Comparison of ENCODE assay signal across 8 cellular contexts in genomic region chr2:206766057-206766930, GRCh38. TPM values are rescaled to one million over a fixed set of nuclear protein-coding genes. Genes with fewer than 3 reads are reported as not detected.
DNase-seq lines count a peak whose midpoint lies in the region; ATAC-seq and TF ChIP-seq lines count a peak whose summit lies in the region.

No MANE protein-coding gene starts in this region.

- WGBS in aorta, 2 donors = 36 to 38% methylated on average over 12 of the region's 12 CpGs

- H3K4me1 ChIP-seq in right atrium auricular region (peaks cover 0 to 30% of the 10 kb centered on the region in 2 donors), breast epithelium (no peaks in the 10 kb centered on the region), mononuclear cell (ENCODE audit: insufficient read depth, low read length) (peaks cover 20% of the 10 kb centered on the region), aorta (ENCODE audit: control insufficient read depth in 1 of 2, insufficient read depth in 2 of 2, low read length in 2 of 2) (peaks cover 0 to 3% of the 10 kb centered on the region in 2 donors)

- H3K27ac ChIP-seq in right atrium auricular region (peak overlapping the region; percentile 87 to 89), breast epithelium (peak overlapping the region; percentile 91 to 94), aorta (ENCODE audit: low read depth in 1 of 2, low read length in 2 of 2) (no peak overlapping the region)

- intact Hi-C loops in Right ventricle myocardium superior (cut with DNase I) (no loop called here), breast epithelium (cut with DNase I; ENCODE audit: low total_unique reads) (no loop called here), aorta (cut with DNase I) (no loop called here)

- no peak for TF ChIP-seq POLR2A in breast epithelium (IDR thresholded peaks at IDR 0.05)

- H3K36me3 ChIP-seq in right atrium auricular region (peaks cover 12% of the 10 kb centered on the region), breast epithelium (no peaks in the 10 kb centered on the region), aorta (ENCODE audit: control insufficient read depth in 1 of 2, insufficient read depth in 2 of 2, low read length in 1 of 2) (no peaks in the 10 kb centered on the region)

- no peaks in the 10 kb centered on the region for H3K27me3 ChIP-seq in right atrium auricular region
- no peaks in the 10 kb centered on the region for H3K27me3 ChIP-seq in breast epithelium
- H3K27me3 ChIP-seq in mononuclear cell (ENCODE audit: insufficient read depth, low read length) = peaks cover 19% of the 10 kb centered on the region
- H3K27me3 ChIP-seq in aorta (ENCODE audit: control insufficient read depth in 1 of 2, insufficient read depth in 2 of 2, low read length in 1 of 2) = no peaks in the 10 kb centered on the region

- H3K9me3 ChIP-seq in right atrium auricular region = no peaks in the 10 kb centered on the region
- no peaks in the 10 kb centered on the region for H3K9me3 ChIP-seq in breast epithelium
- H3K9me3 ChIP-seq in mononuclear cell (ENCODE audit: low read depth, low read length) = no peaks in the 10 kb centered on the region
- H3K9me3 ChIP-seq in aorta (ENCODE audit: control insufficient read depth, low read length) = no peaks in the 10 kb centered on the region

- TF ChIP-seq CTCF in right atrium auricular region (IDR thresholded peaks at IDR 0.05) (no peak), breast epithelium (IDR thresholded peaks at IDR 0.05) (no peak)

- ATAC-seq in Right ventricle myocardium superior (ENCODE audit: poor library complexity) (no peak), aorta (ENCODE audit: low FRiP score) (no peak), GM21786 (IDR thresholded peaks at IDR 0.05; ENCODE audit: unreplicated experiment) (no peak)

- DNase-seq in right atrium auricular region (ENCODE audit: low spot score) (no peak), Right ventricle myocardium superior (no peak), breast epithelium (ENCODE audit: low spot score in 2 of 2) (no peak), aorta (no peak), NCI-H510A (lab: John Stamatoyannopoulos, UW) (no peak)
- no peak for DNase-seq in stimulated activated naive CD4-positive, alpha-beta T cell (lab: John Stamatoyannopoulos, UW)

- peak overlapping the region; percentile 70 to 82 for H3K4me3 ChIP-seq in right atrium auricular region
- peak overlapping the region; percentile 73 to 85 (median 83) for H3K4me3 ChIP-seq in breast epithelium
- peak overlapping the region; percentile 69 for H3K4me3 ChIP-seq in mononuclear cell (ENCODE audit: low read length)
- H3K4me3 ChIP-seq in aorta (ENCODE audit: low read length in 2 of 2) = peak overlapping the region; percentile 86 to 98

RNA-seq across cellular contexts. Expression of gene FASTKD2, which starts 0.9 kb away (rescaled TPM):
- total RNA-seq in right atrium auricular region (10 to 100 TPM; 22.2 to 45.5 TPM), Right ventricle myocardium superior (36.3 TPM), breast epithelium (10 to 100 TPM; 29.3 to 52.7 (median 32.4) TPM), mononuclear cell (38.7 TPM), aorta (10 to 100 TPM; 19.6 to 20.6 TPM)
- polyA plus RNA-seq in aorta = 10 to 100 TPM in 1 of 2 donors, 1 to 10 TPM in 1; 8.9 to 11.4 TPM

RNA-seq across cellular contexts. Expression of gene MDH1B, which starts 1.2 kb away (rescaled TPM):
- total RNA-seq in right atrium auricular region = 1 to 10 TPM in 1 of 2 donors, under 1 TPM in 1; 0.33 to 1.1 TPM
- 0.54 TPM for total RNA-seq in Right ventricle myocardium superior
- 1 to 10 TPM in 2 of 3 donors, under 1 TPM in 1; 0.64 to 4.7 (median 2.0) TPM for total RNA-seq in breast epithelium
- not detected for total RNA-seq in mononuclear cell
- under 1 TPM; 0.29 to 0.93 TPM for total RNA-seq in aorta
- polyA plus RNA-seq in aorta = 1 to 10 TPM; 1.0 to 1.6 TPM

RNA-seq across cellular contexts. Expression of gene DYTN, which starts 48.1 kb away (rescaled TPM):
- total RNA-seq in right atrium auricular region = not detected
- not detected for total RNA-seq in Right ventricle myocardium superior
- not detected for total RNA-seq in breast epithelium
- 0.31 TPM for total RNA-seq in mononuclear cell
- not detected for total RNA-seq in aorta
- not detected for polyA plus RNA-seq in aorta

Comparison
In these comparisons a context has a peak if more than half of its experiments do, and no peak if none do; other contexts are left out.
1. H3K27ac ChIP-seq: peak in right atrium auricular region (2 of 2) and breast epithelium (2 of 2); none in aorta (0 of 2).
2. Peak in every context shown above with its lines, with median percentiles within 50 percentile points of each other: H3K4me3 ChIP-seq.